Comparison of ENCODE assay signal across 18 cellular contexts in genomic region chr3:1190576-1190975, GRCh38.
A peak's percentile ranks its signal among the peaks of the same experiment; 100 is the strongest.
DNase-seq lines count a peak whose midpoint lies in the region; ATAC-seq, FAIRE-seq and TF ChIP-seq lines count a peak whose summit lies in the region.
"Had no signal": no experiment of that assay in that cellular context is flagged by ENCODE, and none has a peak within 500 bp of the region (broad histone marks: within the 10 kb centered on the region; RNA-seq: fewer than 3 reads in every experiment).

No MANE protein-coding gene starts in this region.

- intact Hi-C loops in left ventricle myocardium superior (cut with micrococcal nuclease): no loop called here

- CTCF ChIA-PET in RWPE1 (lab: Yijun Ruan, JAX): no interaction called here

- no peaks in the 10 kb centered on the region for H3K27me3 ChIP-seq in fibroblast of lung (ENCODE audit: control insufficient read depth, insufficient read depth, low read length)

- H3K79me2 ChIP-seq in fibroblast of lung (ENCODE audit: control insufficient read depth, insufficient read depth, low read length): no peaks in the 10 kb centered on the region

- WGBS in mesodermal cell (ENCODE audit: insufficient coverage in 2 of 2), 2 experiments: no CpG with 5 or more reads among the region's 3 CpGs

- H3K4me2 ChIP-seq in fibroblast of lung (ENCODE audit: extremely low read depth, insufficient read depth, low read length): no peak overlapping the region
- H3K4me2 ChIP-seq: KMS-11 had no signal

- TF ChIP-seq CTCF in RWPE1 (conservative IDR thresholded peaks at IDR 0.05; ENCODE audit: low read depth) (no peak), fibroblast of lung (conservative IDR thresholded peaks at IDR 0.05 in 1 of 2, IDR thresholded peaks at IDR 0.05 in 1 of 2; ENCODE audit: low read depth in 1 of 2, low read length in 2 of 2) (no peak)

- POLR2A ChIA-PET in RWPE1 (lab: Yijun Ruan, JAX; ENCODE audit: low non-redundant PET): no interaction called here

- H3K4me1 ChIP-seq in fibroblast of lung (ENCODE audit: control insufficient read depth, extremely low read depth, insufficient read depth, low read length) (no peaks in the 10 kb centered on the region), mesodermal cell (ENCODE audit: control insufficient read depth, insufficient read depth, low read length, poor library complexity, severe bottlenecking) (no peaks in the 10 kb centered on the region)

- H3K9ac ChIP-seq in fibroblast of lung (ENCODE audit: insufficient read depth, low read length): no peak overlapping the region
- H3K9ac ChIP-seq: KMS-11 had no signal

- ATAC-seq in GM19023 (IDR thresholded peaks at IDR 0.05; ENCODE audit: unreplicated experiment): no peak
- ATAC-seq in left ventricle myocardium superior: no peak
- ATAC-seq: HepG2 had no signal

- peak; percentile 82 for FAIRE-seq in H54 (lab: Jason Lieb, UNC)
- FAIRE-seq: GM19239, HepG2 had no signal

- H3K4me3 ChIP-seq in fibroblast of lung (replicated peaks in 1 of 4; ENCODE audit: control extremely low read depth in 1 of 4, insufficient read depth in 1 of 4, low read depth in 3 of 4, low read length in 4 of 4) (no peak overlapping the region), mesodermal cell (ENCODE audit: extremely low read depth, insufficient read depth, low read length, poor library complexity, severe bottlenecking) (no peak overlapping the region)

- H3K36me3 ChIP-seq in fibroblast of lung (ENCODE audit: control insufficient read depth, insufficient read depth, low read length) (no peaks in the 10 kb centered on the region), mesodermal cell (ENCODE audit: control insufficient read depth, insufficient read depth, low read length) (no peaks in the 10 kb centered on the region)

- no peak for DNase-seq in H54 (ENCODE audit: insufficient read length, low spot score)
- DNase-seq in RWPE1 (ENCODE audit: low spot score): peak; percentile 5
- peak; percentile 8 to 86 for DNase-seq in fibroblast of lung (ENCODE audit: low read depth in 2 of 2)
- no peak for DNase-seq in NCI-H82 (lab: John Stamatoyannopoulos, UW)
- no peak for DNase-seq in left ventricle myocardium superior
- DNase-seq in OCI-M1 (lab: John Stamatoyannopoulos, UW): no peak
- DNase-seq: Calu3, H7, NCI-H1105 treated with DMSO at 0.1 percent for 48 hours, NCI-H1694 treated with DMSO at 0.1 percent for 48 hours, NCI-H2107, NCI-H2227 treated with DMSO at 0.1 percent for 48 hours, NCI-H524 treated with DMSO at 0.1 percent for 48 hours had no signal

- H2AFZ ChIP-seq in fibroblast of lung (ENCODE audit: low read length): no peak overlapping the region

- H3K9me3 ChIP-seq in fibroblast of lung (ENCODE audit: control insufficient read depth, insufficient read depth, low read depth, low read length) (no peaks in the 10 kb centered on the region), mesodermal cell (ENCODE audit: control insufficient read depth, low read length) (no peaks in the 10 kb centered on the region)

- TF ChIP-seq POLR2A in H54 (IDR thresholded peaks at IDR 0.05; ENCODE audit: low read depth, low read length): no peak

- H3K27ac ChIP-seq in RWPE1 (no peak overlapping the region), fibroblast of lung (ENCODE audit: insufficient read depth, low read length) (no peak overlapping the region), mesodermal cell (ENCODE audit: low read depth, low read length, severe bottlenecking) (peak overlapping the region; percentile 6)
- H3K27ac ChIP-seq: KMS-11 had no signal

- H4K20me1 ChIP-seq in fibroblast of lung (ENCODE audit: control insufficient read depth, extremely low read depth, insufficient read depth, low read length): no peaks in the 10 kb centered on the region

Comparison
In these comparisons a context has a peak if more than half of its experiments do, and no peak if none do; other contexts are left out.
1. DNase-seq: peak in RWPE1 (single experiment) and fibroblast of lung (2 of 2); none in H54 (single experiment), NCI-H82 (single experiment), left ventricle myocardium superior (single experiment) and OCI-M1 (single experiment).